11 cellular contexts compared by ENCODE assay signal in the genomic region with DNA sequence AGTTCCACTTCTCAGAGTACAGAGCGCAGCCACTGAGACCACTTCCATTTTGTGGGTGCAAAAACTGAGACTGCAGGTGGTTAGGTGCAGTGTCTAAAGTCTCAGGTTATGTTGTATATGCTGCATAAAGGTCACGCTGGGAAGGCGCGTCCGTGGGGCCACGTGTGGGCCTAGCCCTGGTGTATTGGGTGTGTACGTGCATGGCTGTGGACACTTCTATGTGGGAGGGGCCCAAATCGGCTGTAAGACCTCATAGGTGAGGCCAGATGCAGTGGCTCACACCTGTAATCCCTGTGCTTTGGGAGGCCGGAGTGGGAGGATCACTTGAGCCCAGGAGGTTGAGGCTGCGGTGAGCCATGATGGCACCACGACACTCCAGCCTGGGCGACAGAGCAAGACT. TPM values are rescaled to one million over a fixed set of nuclear protein-coding genes. Genes with fewer than 3 reads are reported as not detected.
"Had no signal": no experiment of that assay in that cellular context is flagged by ENCODE, and none has a peak within 500 bp of the region (broad histone marks: within the 10 kb centered on the region; RNA-seq: fewer than 3 reads in every experiment).

No MANE protein-coding gene starts in this region.

- H2AFZ ChIP-seq: GM23248 had no signal

- H3K36me3 ChIP-seq: HAP-1 had no signal

- H3K9ac ChIP-seq: GM23248 had no signal

- DNase-seq: GM23248, GOT3, HFFc6, IMR-90, KG1 had no signal

- H3K9me3 Mint-ChIP-seq: HFFc6 had no signal

- H3K27ac ChIP-seq: GM23248, HL-60 had no signal

- H3K9me3 ChIP-seq: HAP-1 had no signal

- H3K27ac Mint-ChIP-seq: HFFc6 had no signal

- FAIRE-seq: K562 had no signal

- H3K4me3 Mint-ChIP-seq: HFFc6 had no signal

- ATAC-seq: HCT116, K562 had no signal

- H3K4me3 ChIP-seq: GM23248, HAP-1, K562 had no signal

RNA-seq across cellular contexts. Expression of gene GRID2IP, which starts 37.7 kb away (rescaled TPM):
- total RNA-seq: GM23248, H4, HFFc6, HT1080, IMR-90, K562 had no signal
- polyA plus RNA-seq: GM23248, IMR-90, K562 had no signal
